1 cellular context compared by ENCODE assay signal in genomic region chr20:3698511-3699436, GRCh38.
TF ChIP-seq lines count a peak whose summit lies in the region.

No MANE protein-coding gene starts in this region.

TF ChIP-seq in HEK293, 187 proteins besides CTCF, POLR2A, EP300 and RAD21 (continued from another document):
- TF ChIP-seq SCRT1 (tag by site-specific recombination; IDR thresholded peaks at IDR 0.05; ENCODE audit: borderline replicate concordance) (peak; percentile 52; the same call in 1 of the 2 replicates), YY1 (tag by site-specific recombination; IDR thresholded peaks at IDR 0.05) (no peak), ZNF24 (tag by site-specific recombination; IDR thresholded peaks at IDR 0.05) (no peak), ZBTB44 (tag by site-specific recombination; IDR thresholded peaks at IDR 0.05) (no peak), SCRT2 (tag by site-specific recombination; IDR thresholded peaks at IDR 0.05) (peak; percentile 90)
